ENCODE assay signal across 9 cellular contexts in genomic region chr19:40810160-40810559, GRCh38. TPM values are rescaled to one million over a fixed set of nuclear protein-coding genes. Genes with fewer than 3 reads are reported as not detected.
DNase-seq lines count a peak whose midpoint lies in the region; ATAC-seq and TF ChIP-seq lines count a peak whose summit lies in the region.
"Had no signal": no experiment of that assay in that cellular context is flagged by ENCODE, and none has a peak within 500 bp of the region (broad histone marks: within the 10 kb centered on the region; RNA-seq: fewer than 3 reads in every experiment).

No MANE protein-coding gene starts in this region.

- H3K27me3 Mint-ChIP-seq in nephron (ENCODE audit: low read depth): peaks cover 11% of the 10 kb centered on the region

- ATAC-seq in HG02571 (IDR thresholded peaks at IDR 0.05; ENCODE audit: unreplicated experiment): no peak

- TF ChIP-seq CTCF in BJ (IDR thresholded peaks at IDR 0.05; ENCODE audit: insufficient read depth, low read depth, low read length) (no peak), nephron (IDR thresholded peaks at IDR 0.05; ENCODE audit: unreplicated experiment in 3 of 3) (no peak), GM20000 (IDR thresholded peaks at IDR 0.05; ENCODE audit: extremely low read depth, missing control alignments) (no peak)

- H3K4me1 Mint-ChIP-seq in nephron: peaks cover 62% of the 10 kb centered on the region

- H3K27me3 ChIP-seq in BJ (ENCODE audit: control insufficient read depth, insufficient read depth, low read length): no peaks in the 10 kb centered on the region
- H3K27me3 ChIP-seq in HUES64 (ENCODE audit: insufficient read depth, low read length): peaks cover 17% of the 10 kb centered on the region
- peaks cover 16% of the 10 kb centered on the region for H3K27me3 ChIP-seq in ectodermal cell (ENCODE audit: control insufficient read depth, insufficient read depth, low read length, poor library complexity, severe bottlenecking)

- H3K9me3 ChIP-seq in HUES64 (ENCODE audit: insufficient read depth, low read depth, low read length) (no peaks in the 10 kb centered on the region), ectodermal cell (ENCODE audit: control insufficient read depth, low read length) (no peaks in the 10 kb centered on the region)

- DNase-seq in BJ (ENCODE audit: low read depth): no peak
- DNase-seq in Kasumi-1 (lab: John Stamatoyannopoulos, UW): no peak
- DNase-seq in GM20000 (ENCODE audit: low spot score): no peak
- no peak for DNase-seq in GDM1 (lab: John Stamatoyannopoulos, UW)

- peaks cover 17% of the 10 kb centered on the region for H3K4me1 ChIP-seq in HUES64 (ENCODE audit: insufficient read depth, low read length)
- peaks cover 40% of the 10 kb centered on the region for H3K4me1 ChIP-seq in ectodermal cell (ENCODE audit: control insufficient read depth, insufficient read depth, low read length)

- POLR2A ChIA-PET in BJ (lab: Charles Lee): no interaction called here

- H3K27ac ChIP-seq in HUES64 (ENCODE audit: low read depth, low read length) (peak overlapping the region; percentile 72; the same call in 1 of the 2 replicates), ectodermal cell (ENCODE audit: insufficient read depth, low read depth, low read length, poor library complexity, severe bottlenecking) (peak overlapping the region; percentile 26)
- H3K27ac ChIP-seq: HL-60 had no signal

- H3K9ac ChIP-seq in HUES64 (ENCODE audit: low read depth, low read length): peak overlapping the region; percentile 52; the same call in 1 of the 2 replicates

- CTCF ChIA-PET in BJ (lab: Yijun Ruan, JAX): no interaction called here

- H3K27ac Mint-ChIP-seq in nephron: peak overlapping the region; percentile 90 to 100 (median 97)

- no peaks in the 10 kb centered on the region for H3K9me3 Mint-ChIP-seq in nephron

- peaks cover 10% of the 10 kb centered on the region for H3K36me3 Mint-ChIP-seq in nephron (ENCODE audit: low read depth)

- 84% methylated on average over 9 of the region's 14 CpGs for WGBS in HUES64
- WGBS in ectodermal cell, 2 experiments: 78 to 88% methylated on average over 10 to 11 of the region's 14 CpGs

- H3K4me3 ChIP-seq in BJ (ENCODE audit: low read depth, low read length) (peak overlapping the region; percentile 30), HUES64 (ENCODE audit: low read length) (peak overlapping the region; percentile 67), ectodermal cell (ENCODE audit: insufficient read depth, low read depth, low read length) (peak overlapping the region; percentile 41)

- peak overlapping the region; percentile 69 to 95 (median 75) for H3K4me3 Mint-ChIP-seq in nephron

- peaks cover 19% of the 10 kb centered on the region for H3K36me3 ChIP-seq in BJ (ENCODE audit: control insufficient read depth, insufficient read depth, low read length)
- H3K36me3 ChIP-seq in HUES64 (ENCODE audit: insufficient read depth, low read length): peaks cover 27% of the 10 kb centered on the region
- H3K36me3 ChIP-seq in ectodermal cell (ENCODE audit: control insufficient read depth, insufficient read depth, low read length): peaks cover 4% of the 10 kb centered on the region

RNA-seq across cellular contexts. Expression of gene EGLN2, which starts 11.2 kb away (rescaled TPM):
- polyA plus RNA-seq in BJ (2011; rRNA removed): 39.3 and 65.5 TPM in 2 replicates
- 40.0 and 58.2 TPM in 2 replicates for polyA minus RNA-seq in BJ (2011; rRNA and poly(A)+ RNA removed)
- 65.0 TPM for polyA plus RNA-seq in HUES64 (2013, experiment 1 of 2)
- 63.3 TPM for polyA plus RNA-seq in HUES64 (2013, experiment 2 of 2)
- 82.0 TPM for polyA plus RNA-seq in ectodermal cell (2013, experiment 1 of 4)
- polyA plus RNA-seq in ectodermal cell (2013, experiment 2 of 4): 80.9 TPM
- 63.2 TPM for polyA plus RNA-seq in ectodermal cell (2013, experiment 3 of 4)
- polyA plus RNA-seq in ectodermal cell (2013, experiment 4 of 4): 67.6 TPM

RNA-seq across cellular contexts. Expression of gene RAB4B, which starts 32.1 kb away (rescaled TPM):
- polyA plus RNA-seq in BJ (2011; rRNA removed): 16.5 and 25.4 TPM in 2 replicates
- polyA minus RNA-seq in BJ (2011; rRNA and poly(A)+ RNA removed): 6.4 and 10.0 TPM in 2 replicates
- polyA plus RNA-seq in HUES64 (2013, experiment 1 of 2): 17.6 TPM
- polyA plus RNA-seq in HUES64 (2013, experiment 2 of 2): 19.7 TPM
- polyA plus RNA-seq in ectodermal cell (2013, experiment 1 of 4): 22.2 TPM
- 19.7 TPM for polyA plus RNA-seq in ectodermal cell (2013, experiment 2 of 4)
- polyA plus RNA-seq in ectodermal cell (2013, experiment 3 of 4): 20.2 TPM
- 25.0 TPM for polyA plus RNA-seq in ectodermal cell (2013, experiment 4 of 4)

RNA-seq across cellular contexts. Expression of gene MIA, which starts 34.8 kb away (rescaled TPM):
- polyA plus RNA-seq in BJ (2011; rRNA removed): not detected in 2 replicates
- not detected in 2 replicates for polyA minus RNA-seq in BJ (2011; rRNA and poly(A)+ RNA removed)
- not detected for polyA plus RNA-seq in HUES64 (2013, experiment 1 of 2)
- not detected for polyA plus RNA-seq in HUES64 (2013, experiment 2 of 2)
- polyA plus RNA-seq in ectodermal cell (2013, experiment 1 of 4): 1.3 TPM
- polyA plus RNA-seq in ectodermal cell (2013, experiment 2 of 4): 0.85 TPM
- 1.7 TPM for polyA plus RNA-seq in ectodermal cell (2013, experiment 3 of 4)
- 2.8 TPM for polyA plus RNA-seq in ectodermal cell (2013, experiment 4 of 4)

RNA-seq across cellular contexts. Expression of gene CYP2A6, which starts 40.1 kb away (rescaled TPM):
- polyA plus RNA-seq in BJ (2011; rRNA removed): not detected in 2 replicates
- polyA minus RNA-seq in BJ (2011; rRNA and poly(A)+ RNA removed): not detected in 2 replicates
- polyA plus RNA-seq in HUES64 (2013, experiment 1 of 2): not detected
- polyA plus RNA-seq in HUES64 (2013, experiment 2 of 2): not detected
- polyA plus RNA-seq in ectodermal cell (2013, experiment 1 of 4): not detected
- polyA plus RNA-seq in ectodermal cell (2013, experiment 2 of 4): not detected
- polyA plus RNA-seq in ectodermal cell (2013, experiment 3 of 4): not detected
- polyA plus RNA-seq in ectodermal cell (2013, experiment 4 of 4): not detected

RNA-seq across cellular contexts. Expression of gene SNRPA, which starts 59.2 kb away (rescaled TPM):
- 92.2 and 167 TPM in 2 replicates for polyA plus RNA-seq in BJ (2011; rRNA removed)
- polyA minus RNA-seq in BJ (2011; rRNA and poly(A)+ RNA removed): 90.9 and 160 TPM in 2 replicates
- 157 TPM for polyA plus RNA-seq in HUES64 (2013, experiment 1 of 2)
- polyA plus RNA-seq in HUES64 (2013, experiment 2 of 2): 183 TPM
- polyA plus RNA-seq in ectodermal cell (2013, experiment 1 of 4): 251 TPM
- polyA plus RNA-seq in ectodermal cell (2013, experiment 2 of 4): 211 TPM
- polyA plus RNA-seq in ectodermal cell (2013, experiment 3 of 4): 236 TPM
- 262 TPM for polyA plus RNA-seq in ectodermal cell (2013, experiment 4 of 4)
